ENCODE assay signal across 8 cellular contexts in genomic region chr7:38169862-38170261, GRCh38. TPM values are rescaled to one million over a fixed set of nuclear protein-coding genes. Genes with fewer than 3 reads are reported as not detected.
A peak's percentile ranks its signal among the peaks of the same experiment; 100 is the strongest.
DNase-seq lines count a peak whose midpoint lies in the region; ATAC-seq, FAIRE-seq and TF ChIP-seq lines count a peak whose summit lies in the region.

No MANE protein-coding gene starts in this region.

- no peak overlapping the region for H3K27ac ChIP-seq in K562 (ENCODE audit: extremely low read depth, low read depth, low read length)
- no peak overlapping the region for H3K27ac ChIP-seq in caudate nucleus (ENCODE audit: low read depth, low read length)

- DNase-seq in K562 (ENCODE audit: extremely low read depth in 1 of 4, low spot score in 3 of 4): peak in 1 of 4 experiments; percentile 24
- peak; percentile 69 for DNase-seq in sciatic nerve (ENCODE audit: low spot score)
- DNase-seq in stimulated activated naive CD4-positive, alpha-beta T cell (lab: John Stamatoyannopoulos, UW): no peak
- no peak for DNase-seq in caudate nucleus (lab: John Stamatoyannopoulos, UW)
- no peak for DNase-seq in amygdala (lab: John Stamatoyannopoulos, UW)

- peak overlapping the region; percentile 20; the same call in 1 of the 2 replicates for H2AFZ ChIP-seq in K562 (ENCODE audit: low read depth, low read length)

- 0% methylated on average over 2 of the region's 2 CpGs for WGBS in K562 (ENCODE audit: insufficient coverage, low coverage, missing lambda C conversion rate)

- H3K27me3 ChIP-seq in K562 (ENCODE audit: control insufficient read depth in 2 of 2, insufficient read depth in 2 of 2, low read length in 2 of 2): no peaks in the 10 kb centered on the region; a peak in 1 of 5 replicates

- TF ChIP-seq POLR2A in K562 (conservative IDR thresholded peaks at IDR 0.05): no peak

- H3K79me2 ChIP-seq in K562 (ENCODE audit: control insufficient read depth, insufficient read depth, low read length): no peaks in the 10 kb centered on the region

- H3K36me3 ChIP-seq in K562 (ENCODE audit: control insufficient read depth, insufficient read depth, low read length): no peaks in the 10 kb centered on the region

- intact Hi-C loops in K562 (cut with micrococcal nuclease) (no loop called here), sciatic nerve (cut with DNase I) (no loop called here)

- CTCF ChIA-PET in K562 (lab: Yijun Ruan, JAX; ENCODE audit: low intra/inter-chr PET ratio): no interaction called here

- H3K4me1 ChIP-seq in K562 (replicated peaks in 1 of 2; ENCODE audit: control insufficient read depth in 2 of 2, insufficient read depth in 2 of 2, low read length in 2 of 2): no peaks in the 10 kb centered on the region

- TF ChIP-seq RAD21 in K562 (CRISPR knock-in tag; conservative IDR thresholded peaks at IDR 0.05 in 1 of 2, IDR thresholded peaks at IDR 0.05 in 1 of 2): no peak

- no peak for TF ChIP-seq CTCF in K562 (IDR thresholded peaks at IDR 0.05 in 2 of 3, conservative IDR thresholded peaks at IDR 0.05 in 1 of 3; ENCODE audit: insufficient read depth in 2 of 3, low read depth in 1 of 3, low read length in 3 of 3)

- no peaks in the 10 kb centered on the region for H3K9me1 ChIP-seq in K562 (ENCODE audit: control insufficient read depth, insufficient read depth, low read length)

- no peak overlapping the region for H3K4me3 ChIP-seq in K562

- TF ChIP-seq EP300 in K562 (IDR thresholded peaks at IDR 0.05; ENCODE audit: low read length): no peak

- FAIRE-seq in K562 (lab: Jason Lieb, UNC): peak; percentile 23

- POLR2A ChIA-PET in K562 (lab: Yijun Ruan, JAX): interaction anchor here (0.8 kb wide), 1 partner anchor 14 kb away, joined by 3 read pairs; no protein-coding TSS in a partner anchor

- no peaks in the 10 kb centered on the region for H4K20me1 ChIP-seq in K562 (replicated peaks; ENCODE audit: control insufficient read depth, insufficient read depth, low read length)

- no peak overlapping the region for H3K4me2 ChIP-seq in K562 (ENCODE audit: insufficient read depth, low read length)

- no peaks in the 10 kb centered on the region for H3K9me3 ChIP-seq in K562 (replicated peaks; ENCODE audit: control insufficient read depth, insufficient read depth, low read depth, low read length)

- BruUV-seq in K562 (replicated peaks; lab: Mats Ljungman, UMichigan): no TSS peak

- peak; percentile 76 for ATAC-seq in GM19023 (IDR thresholded peaks at IDR 0.05; ENCODE audit: unreplicated experiment)
- peak; percentile 49 for ATAC-seq in HG03457 (IDR thresholded peaks at IDR 0.05; ENCODE audit: unreplicated experiment)
- ATAC-seq in K562: peak; percentile 54; the same call in 2 of the 3 replicates
- peak; percentile 93 for ATAC-seq in sciatic nerve
- ATAC-seq in GM21737 (IDR thresholded peaks at IDR 0.05; ENCODE audit: unreplicated experiment): no peak

- H3K9ac ChIP-seq in K562 (ENCODE audit: insufficient read depth in 1 of 2, low read depth in 2 of 2, low read length in 2 of 2): no peak overlapping the region

- in situ Hi-C loops in K562 (cut with MboI): no loop called here

TF ChIP-seq in K562, 482 proteins besides CTCF, POLR2A, EP300 and RAD21:
- TF ChIP-seq LEF1 (IDR thresholded peaks at IDR 0.05) (no peak), ZSCAN32 (CRISPR knock-in tag; IDR thresholded peaks at IDR 0.05) (no peak), ZKSCAN3 (CRISPR knock-in tag; IDR thresholded peaks at IDR 0.05) (no peak), ATF3 (IDR thresholded peaks at IDR 0.05) (0 out of 2 replicates have a peak, but pooled peaks have one; percentile 14), ATF3 (CRISPR knock-in tag; conservative IDR thresholded peaks at IDR 0.05) (no peak), FOSL1 (tag; conservative IDR thresholded peaks at IDR 0.05) (peak; percentile 63)
TF ChIP-seq in K562: peak in this region for 2.

RNA-seq across cellular contexts. Expression of gene STARD3NL, which starts 8.2 kb away (rescaled TPM):
- 16.8 and 25.1 TPM in 2 replicates for total RNA-seq in K562 (2011; cell fraction: chromatin; rRNA removed; ENCODE audit: low replicate concordance)
- total RNA-seq in K562 (2011; cell fraction: nucleolus; rRNA removed): 19.8 and 22.5 TPM in 2 replicates
- total RNA-seq in K562 (2011; cell fraction: nucleoplasm; rRNA removed): 30.4 and 45.0 TPM in 2 replicates
- total RNA-seq in K562 (2014; rRNA removed) (44.8 and 44.9 TPM in 2 replicates), K562 (2014; rRNA removed; fragmentation: Illumina TruSeq; extraction: Trizol) (64.4 and 74.5 TPM in 2 replicates), K562 (2015; rRNA removed; fragmentation: Illumina TruSeq; extraction: Trizol) (54.4 and 56.9 TPM in 2 replicates), K562 (2021) (42.2 and 43.4 TPM in 2 replicates), sciatic nerve (37.7 TPM)
- polyA plus RNA-seq in K562 (2011; rRNA removed) (60.7 and 77.4 TPM in 2 replicates), K562 (2014; fragmentation: Illumina TruSeq; extraction: Trizol) (50.8 and 53.5 TPM in 2 replicates), K562 (2014; fragmentation: Nextera tagmentation; extraction: Ambion mirVana) (10 to 100 TPM; 79.6 to 90.0 TPM), K562 (2014; rRNA removed) (52.9 and 57.6 TPM in 2 replicates)
- polyA plus RNA-seq in K562 (2011; cell fraction: cytosol; rRNA removed): 18.7 and 41.1 TPM in 2 replicates
- polyA plus RNA-seq in K562 (2011; cell fraction: nucleus; rRNA removed): 14.4 and 34.3 TPM in 2 replicates
- polyA plus RNA-seq in K562 (2012): 38.4 and 42.2 TPM in 2 replicates
- 37.0 and 57.7 TPM in 2 replicates for polyA minus RNA-seq in K562 (2011; rRNA and poly(A)+ RNA removed)
- 14.0 and 14.7 TPM in 2 replicates for polyA minus RNA-seq in K562 (2011; cell fraction: cytosol; rRNA and poly(A)+ RNA removed)
- 11.0 and 27.9 TPM in 2 replicates for polyA minus RNA-seq in K562 (2011; cell fraction: nucleus; rRNA and poly(A)+ RNA removed)
